In genomic region chr7:159064121-159064815, GRCh38 we compare ENCODE assay signal across 17 cellular contexts.
A peak's percentile ranks its signal among the peaks of the same experiment; 100 is the strongest.
DNase-seq lines count a peak whose midpoint lies in the region; ATAC-seq lines count a peak whose summit lies in the region.
"Had no signal": no experiment of that assay in that cellular context is flagged by ENCODE, and none has a peak within 500 bp of the region (broad histone marks: within the 10 kb centered on the region; RNA-seq: fewer than 3 reads in every experiment).

No MANE protein-coding gene starts in this region.

- peak; percentile 44 for ATAC-seq in stimulated activated naive CD8-positive, alpha-beta T cell treated with anti-CD3 and anti-CD28 coated beads, Interleukin-15, amount 100 ng/mL, for 72 hours
- no peak for ATAC-seq in stimulated activated naive CD8-positive, alpha-beta T cell treated with anti-CD3 and anti-CD28 coated beads, Interleukin-15, Interleukin-2, amounts not matched to agents 100 U/mL and 50 U/mL, for 24 hours
- peak; percentile 35 for ATAC-seq in esophagus mucosa

- H3K9me3 Mint-ChIP-seq in stimulated activated naive CD8-positive, alpha-beta T cell treated with anti-CD3 and anti-CD28 coated beads, Interleukin-15, amount 100 ng/mL, for 72 hours = no peaks in the 10 kb centered on the region

- DNase-seq in stimulated activated naive CD8-positive, alpha-beta T cell treated with anti-CD3 and anti-CD28 coated beads, Interleukin-15, amount 100 ng/mL, for 72 hours = no peak
- DNase-seq in stimulated activated naive CD8-positive, alpha-beta T cell treated with anti-CD3 and anti-CD28 coated beads, Interleukin-15, Interleukin-2, amounts not matched to agents 100 U/mL and 50 U/mL, for 24 hours = no peak
- DNase-seq in mesenteric fat pad (ENCODE audit: low spot score) = peak; percentile 84
- DNase-seq in OCI-M1 (lab: John Stamatoyannopoulos, UW) = no peak
- DNase-seq in NCI-H226 = no peak
- no peak for DNase-seq in effector CD8-positive, alpha-beta T cell (lab: John Stamatoyannopoulos, UW)
- DNase-seq: ACHN; AML-193; DMS 273 treated with DMSO at 0.1 percent for 48 hours; HCEC 1CT; NCI-H1417 treated with DMSO at 0.1 percent for 48 hours; NCI-H1930; NCI-H2171; NCI-H446 treated with DMSO at 0.1 percent for 48 hours; NK-92 treated with Interleukin-12 subunit alpha and Interleukin-12 subunit beta, amount 100 ng/mL, for 24 hours had no signal

- peaks cover 21% of the 10 kb centered on the region for H3K4me1 Mint-ChIP-seq in stimulated activated naive CD8-positive, alpha-beta T cell treated with anti-CD3 and anti-CD28 coated beads, Interleukin-15, amount 100 ng/mL, for 72 hours
- H3K4me1 Mint-ChIP-seq: CD14-positive monocyte had no signal

- H3K27ac Mint-ChIP-seq in stimulated activated naive CD8-positive, alpha-beta T cell treated with anti-CD3 and anti-CD28 coated beads, Interleukin-15, amount 100 ng/mL, for 72 hours = no peak overlapping the region
- H3K27ac Mint-ChIP-seq: CD14-positive monocyte had no signal

- H3K27me3 Mint-ChIP-seq in stimulated activated naive CD8-positive, alpha-beta T cell treated with anti-CD3 and anti-CD28 coated beads, Interleukin-15, amount 100 ng/mL, for 72 hours = peaks cover 10% of the 10 kb centered on the region

- no peak overlapping the region for H3K4me3 Mint-ChIP-seq in stimulated activated naive CD8-positive, alpha-beta T cell treated with anti-CD3 and anti-CD28 coated beads, Interleukin-15, amount 100 ng/mL, for 72 hours
- H3K4me3 Mint-ChIP-seq: CD14-positive monocyte had no signal
